Comparison of ENCODE assay signal across 37 cellular contexts in genomic region chr1:87466621-87467020, GRCh38.
"Had no signal": no experiment of that assay in that cellular context is flagged by ENCODE, and none has a peak within 500 bp of the region (broad histone marks: within the 10 kb centered on the region; RNA-seq: fewer than 3 reads in every experiment).

No MANE protein-coding gene starts in this region.

- H3K36me3 ChIP-seq: MG63 had no signal

- H3K9me3 ChIP-seq: MG63 had no signal

- H3K27me3 ChIP-seq: MG63 had no signal

- DNase-seq: Karpas-422, Kasumi-1, KG1, MG63, MM.1S, MV-4-11, NCI-H1048, NCI-H1092, NCI-H1092 treated with DMSO at 0.1 percent for 48 hours, NCI-H1105, NCI-H1105 treated with DMSO at 0.1 percent for 48 hours, NCI-H1417, NCI-H1417 treated with DMSO at 0.1 percent for 48 hours, NCI-H1436, NCI-H1436 treated with DMSO at 0.1 percent for 48 hours, NCI-H146, NCI-H1694, NCI-H1694 treated with DMSO at 0.1 percent for 48 hours, NCI-H187, NCI-H187 treated with DMSO at 0.1 percent for 48 hours, NCI-H1930, NCI-H2029, NCI-H2029 treated with DMSO at 0.1 percent for 48 hours, NCI-H2081, NCI-H2081 treated with DMSO at 0.1 percent for 48 hours, NCI-H2107, NCI-H2171, NCI-H2171 treated with DMSO at 0.1 percent for 48 hours, NCI-H2227 treated with DMSO at 0.1 percent for 48 hours, NCI-H226, NCI-H345, NCI-H446, NCI-H446 treated with DMSO at 0.1 percent for 48 hours, NCI-H510A, NCI-H510A treated with DMSO at 0.1 percent for 48 hours, NCI-H524 had no signal

- H3K4me3 ChIP-seq: MG63 had no signal

- H3K27ac ChIP-seq: KMS-11 had no signal
